In the genomic region with DNA sequence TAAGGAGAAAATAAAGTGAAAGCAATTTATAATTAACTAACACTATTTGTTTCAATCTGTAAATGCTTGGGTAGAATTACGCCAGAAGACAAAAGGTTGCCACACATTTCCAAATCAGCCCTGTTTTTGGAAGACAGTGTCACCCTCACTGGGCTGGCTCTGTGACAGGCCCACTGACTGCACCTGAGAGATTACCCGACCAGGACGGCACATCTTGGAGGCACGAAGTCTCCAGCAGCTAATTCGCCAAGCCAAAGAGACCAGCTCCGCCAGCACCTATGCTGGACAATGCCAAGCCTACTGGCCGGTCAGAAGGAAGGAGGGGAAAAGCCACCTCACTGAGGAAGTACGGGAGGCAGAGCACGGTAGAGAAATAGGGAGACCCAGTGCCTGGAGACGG, we compare ENCODE assay signal across 25 cellular contexts.
"Had no signal": no experiment of that assay in that cellular context is flagged by ENCODE, and none has a peak within 500 bp of the region (broad histone marks: within the 10 kb centered on the region; RNA-seq: fewer than 3 reads in every experiment).

No MANE protein-coding gene starts in this region.

- H3K27me3 Mint-ChIP-seq: activated CD4-positive, alpha-beta T cell treated with anti-CD3 and anti-CD28 coated beads for 36 hours had no signal

- H3K4me1 Mint-ChIP-seq: activated CD4-positive, alpha-beta memory T cell treated with anti-CD3 and anti-CD28 coated beads, Interleukin-2, amount 10 ng/mL, durations not matched to agents 7 days and 5 days; activated CD4-positive, alpha-beta T cell treated with anti-CD3 and anti-CD28 coated beads for 36 hours; activated T-helper 17 cell treated with anti-CD3 and anti-CD28 coated beads, Interleukin-2, amount 50 U/mL, for 72 hours; T-cell had no signal

- H3K4me3 ChIP-seq: SK-N-MC had no signal

- H3K9me3 Mint-ChIP-seq: activated CD4-positive, alpha-beta memory T cell treated with anti-CD3 and anti-CD28 coated beads, Interleukin-2, amount 10 ng/mL, durations not matched to agents 7 days and 5 days; activated naive CD4-positive, alpha-beta T cell treated with anti-CD3 and anti-CD28 coated beads for 36 hours; activated T-helper 17 cell treated with anti-CD3 and anti-CD28 coated beads, Interleukin-2, amount 50 U/mL, for 72 hours; T-cell had no signal

- H3K36me3 ChIP-seq: WERI-Rb-1 had no signal

- H3K36me3 Mint-ChIP-seq: activated naive CD8-positive, alpha-beta T cell; T-cell had no signal

- H3K27ac ChIP-seq: SK-N-MC, WERI-Rb-1 had no signal

- ATAC-seq: activated CD4-positive, alpha-beta T cell treated with anti-CD3 and anti-CD28 coated beads for 36 hours; activated T-helper 17 cell treated with anti-CD3 and anti-CD28 coated beads, Interleukin-2, amount 50 U/mL, for 72 hours; Panc1; Right ventricle myocardium inferior; T-cell had no signal

- DNase-seq: activated CD4-positive, alpha-beta memory T cell treated with anti-CD3 and anti-CD28 coated beads, Interleukin-2, amount 10 ng/mL, durations not matched to agents 7 days and 5 days; activated CD4-positive, alpha-beta T cell treated with anti-CD3 and anti-CD28 coated beads for 36 hours; activated CD4-positive, alpha-beta T cell treated with anti-CD3 and anti-CD28 coated beads, Interleukin-2, amount 50 U/mL, for 1 hour; activated gamma-delta T cell; activated naive CD4-positive, alpha-beta T cell treated with anti-CD3 and anti-CD28 coated beads for 36 hours; activated T-cell treated with anti-CD3 and anti-CD28 coated beads for 4 hours; activated T-cell treated with anti-CD3 and anti-CD28 coated beads, Interleukin-2, amount 50 U/mL, for 48 hours; Kasumi-1; KBM-7; NCI-H1105 treated with DMSO at 0.1 percent for 48 hours; NCI-H1436 treated with DMSO at 0.1 percent for 48 hours; NCI-H187; NCI-H2081; NCI-H446; NCI-H524; RPMI8226; T-cell; T-helper 2 cell; T1000; WERI-Rb-1 had no signal

- H3K4me3 Mint-ChIP-seq: activated CD4-positive, alpha-beta memory T cell treated with anti-CD3 and anti-CD28 coated beads, Interleukin-2, amount 10 ng/mL, durations not matched to agents 7 days and 5 days; activated CD4-positive, alpha-beta T cell treated with anti-CD3 and anti-CD28 coated beads for 36 hours; activated naive CD4-positive, alpha-beta T cell treated with anti-CD3 and anti-CD28 coated beads for 36 hours; activated naive CD8-positive, alpha-beta T cell; activated T-helper 17 cell treated with anti-CD3 and anti-CD28 coated beads, Interleukin-2, amount 50 U/mL, for 72 hours; T-cell had no signal

- H3K27ac Mint-ChIP-seq: activated CD4-positive, alpha-beta memory T cell treated with anti-CD3 and anti-CD28 coated beads, Interleukin-2, amount 10 ng/mL, durations not matched to agents 7 days and 5 days; activated CD4-positive, alpha-beta T cell treated with anti-CD3 and anti-CD28 coated beads for 36 hours; activated naive CD4-positive, alpha-beta T cell treated with anti-CD3 and anti-CD28 coated beads for 36 hours; activated naive CD8-positive, alpha-beta T cell; activated T-helper 17 cell treated with anti-CD3 and anti-CD28 coated beads, Interleukin-2, amount 50 U/mL, for 72 hours; T-cell had no signal
